1 cellular context compared by ENCODE assay signal in genomic region chr10:23523251-23523650, GRCh38.
TF ChIP-seq lines count a peak whose summit lies in the region.

No MANE protein-coding gene starts in this region.

TF ChIP-seq in GM12878, 131 proteins besides CTCF, POLR2A, EP300 and RAD21:
- TF ChIP-seq SMC3 (IDR thresholded peaks at IDR 0.05; ENCODE audit: borderline replicate concordance, low read length) (0 out of 2 replicates have a peak, but pooled peaks have one; percentile 9), STAT1 (conservative IDR thresholded peaks at IDR 0.05) (no peak)
TF ChIP-seq in GM12878: peak in this region for 1.
